In genomic region chrX:103304705-103305104, GRCh38 we compare ENCODE assay signal across 20 cellular contexts. TPM values are rescaled to one million over a fixed set of nuclear protein-coding genes. Genes with fewer than 3 reads are reported as not detected.
DNase-seq lines count a peak whose midpoint lies in the region; ATAC-seq and TF ChIP-seq lines count a peak whose summit lies in the region.
"Had no signal": no experiment of that assay in that cellular context is flagged by ENCODE, and none has a peak within 500 bp of the region (broad histone marks: within the 10 kb centered on the region; RNA-seq: fewer than 3 reads in every experiment).

No MANE protein-coding gene starts in this region.

- H3K9me3 Mint-ChIP-seq in activated CD8-positive, alpha-beta T cell treated with anti-CD3 and anti-CD28 coated beads for 36 hours, result no peaks in the 10 kb centered on the region
- H3K9me3 Mint-ChIP-seq in activated CD8-positive, alpha-beta T cell treated with anti-CD3 and anti-CD28 coated beads, Interleukin-2, amount 10 ng/mL, durations not matched to agents 7 days and 5 days (ENCODE audit: insufficient read depth), result no peaks in the 10 kb centered on the region
- H3K9me3 Mint-ChIP-seq in activated naive CD8-positive, alpha-beta T cell treated with anti-CD3 and anti-CD28 coated beads for 36 hours, result no peaks in the 10 kb centered on the region
- H3K9me3 Mint-ChIP-seq: CD8-positive, alpha-beta T cell; GM23338; HFFc6 had no signal

- peak overlapping the region; percentile 20 for H3K27ac Mint-ChIP-seq in activated CD8-positive, alpha-beta T cell treated with anti-CD3 and anti-CD28 coated beads for 36 hours
- no peak overlapping the region for H3K27ac Mint-ChIP-seq in activated CD8-positive, alpha-beta T cell treated with anti-CD3 and anti-CD28 coated beads, Interleukin-2, amount 10 ng/mL, durations not matched to agents 7 days and 5 days
- H3K27ac Mint-ChIP-seq in activated naive CD8-positive, alpha-beta T cell treated with anti-CD3 and anti-CD28 coated beads for 36 hours, result peak overlapping the region; percentile 73
- H3K27ac Mint-ChIP-seq: CD8-positive, alpha-beta T cell; GM23338; H9; HFFc6 had no signal

- peaks cover 9% of the 10 kb centered on the region for H3K4me1 Mint-ChIP-seq in activated CD8-positive, alpha-beta T cell treated with anti-CD3 and anti-CD28 coated beads for 36 hours (ENCODE audit: low read depth)
- H3K4me1 Mint-ChIP-seq in activated CD8-positive, alpha-beta T cell treated with anti-CD3 and anti-CD28 coated beads, Interleukin-2, amount 10 ng/mL, durations not matched to agents 7 days and 5 days (ENCODE audit: low read depth), result peaks cover 6% of the 10 kb centered on the region
- peaks cover 4% of the 10 kb centered on the region for H3K4me1 Mint-ChIP-seq in activated naive CD8-positive, alpha-beta T cell treated with anti-CD3 and anti-CD28 coated beads for 36 hours

- no peaks in the 10 kb centered on the region for H3K9me3 ChIP-seq in tibial artery
- H3K9me3 ChIP-seq: BE2C, Caco-2 had no signal

- no peak overlapping the region for H3K27ac ChIP-seq in tibial artery
- H3K27ac ChIP-seq: 22Rv1; BLaER1 treated with 17β-estradiol and CSF1 and Interleukin-3, amounts not matched to agents 10 nM and 100 nM had no signal

- in situ Hi-C loops in ACHN (cut with HindIII; ENCODE audit: low pct_ligation_motif_present, low pct_unique_long_range_greater_than_20kb, low sequenced_read_pairs), result no loop called here

- no peaks in the 10 kb centered on the region for H3K27me3 Mint-ChIP-seq in activated CD8-positive, alpha-beta T cell treated with anti-CD3 and anti-CD28 coated beads for 36 hours
- H3K27me3 Mint-ChIP-seq in activated CD8-positive, alpha-beta T cell treated with anti-CD3 and anti-CD28 coated beads, Interleukin-2, amount 10 ng/mL, durations not matched to agents 7 days and 5 days (ENCODE audit: low read depth), result no peaks in the 10 kb centered on the region
- H3K27me3 Mint-ChIP-seq in activated naive CD8-positive, alpha-beta T cell treated with anti-CD3 and anti-CD28 coated beads for 36 hours, result no peaks in the 10 kb centered on the region

- no peak for DNase-seq in activated CD8-positive, alpha-beta T cell treated with anti-CD3 and anti-CD28 coated beads for 36 hours
- no peak for DNase-seq in activated CD8-positive, alpha-beta T cell treated with anti-CD3 and anti-CD28 coated beads, Interleukin-2, amount 10 ng/mL, durations not matched to agents 7 days and 5 days
- DNase-seq in activated naive CD8-positive, alpha-beta T cell treated with anti-CD3 and anti-CD28 coated beads for 36 hours, result no peak
- no peak for DNase-seq in stimulated activated naive CD8-positive, alpha-beta T cell treated with anti-CD3 and anti-CD28 coated beads, Interleukin-15, Interleukin-2, amounts not matched to agents 100 U/mL and 50 U/mL, for 24 hours
- no peak for DNase-seq in Kasumi-1 (lab: John Stamatoyannopoulos, UW)
- no peak for DNase-seq in ACHN
- DNase-seq in tibial artery, result no peak
- DNase-seq: AML-193; BE2C; Caco-2; CD8-positive, alpha-beta T cell; DMS153; DND-41; H9; HFFc6 had no signal

- no peak overlapping the region for H3K4me3 Mint-ChIP-seq in activated CD8-positive, alpha-beta T cell treated with anti-CD3 and anti-CD28 coated beads for 36 hours
- no peak overlapping the region for H3K4me3 Mint-ChIP-seq in activated CD8-positive, alpha-beta T cell treated with anti-CD3 and anti-CD28 coated beads, Interleukin-2, amount 10 ng/mL, durations not matched to agents 7 days and 5 days
- no peak overlapping the region for H3K4me3 Mint-ChIP-seq in activated naive CD8-positive, alpha-beta T cell treated with anti-CD3 and anti-CD28 coated beads for 36 hours
- H3K4me3 Mint-ChIP-seq: CD8-positive, alpha-beta T cell; GM23338; H9; HFFc6 had no signal

- H3K4me1 ChIP-seq in tibial artery, result no peaks in the 10 kb centered on the region
- H3K4me1 ChIP-seq: BE2C; BLaER1 treated with 17β-estradiol and CSF1 and Interleukin-3, amounts not matched to agents 10 nM and 100 nM; Caco-2 had no signal

- intact Hi-C loops in activated CD8-positive, alpha-beta T cell treated with anti-CD3 and anti-CD28 coated beads for 36 hours (cut with micrococcal nuclease), result no loop called here
- intact Hi-C loops in tibial artery (cut with DNase I; ENCODE audit: low total_unique reads), result no loop called here

- POLR2A ChIA-PET in activated CD8-positive, alpha-beta T cell treated with anti-CD3 and anti-CD28 coated beads for 36 hours (lab: Charles Lee), result no interaction called here
- POLR2A ChIA-PET in activated CD8-positive, alpha-beta T cell treated with anti-CD3 and anti-CD28 coated beads, Interleukin-2, amount 10 ng/mL, durations not matched to agents 7 days and 5 days (lab: Charles Lee), result no interaction called here

- CTCF ChIA-PET in activated CD8-positive, alpha-beta T cell treated with anti-CD3 and anti-CD28 coated beads for 36 hours (lab: Charles Lee), result no interaction called here
- CTCF ChIA-PET in activated CD8-positive, alpha-beta T cell treated with anti-CD3 and anti-CD28 coated beads, Interleukin-2, amount 10 ng/mL, durations not matched to agents 7 days and 5 days (lab: Charles Lee), result no interaction called here

- no peak for TF ChIP-seq CTCF in activated CD8-positive, alpha-beta T cell treated with anti-CD3 and anti-CD28 coated beads for 36 hours (IDR thresholded peaks at IDR 0.05)
- no peak for TF ChIP-seq CTCF in tibial artery (IDR thresholded peaks at IDR 0.05)

- no peaks in the 10 kb centered on the region for H3K36me3 ChIP-seq in tibial artery
- H3K36me3 ChIP-seq: BE2C; BLaER1 treated with 17β-estradiol and CSF1 and Interleukin-3, amounts not matched to agents 10 nM and 100 nM had no signal

- peaks cover 2% of the 10 kb centered on the region for H3K36me3 Mint-ChIP-seq in activated CD8-positive, alpha-beta T cell treated with anti-CD3 and anti-CD28 coated beads for 36 hours (ENCODE audit: low read depth)
- H3K36me3 Mint-ChIP-seq in activated CD8-positive, alpha-beta T cell treated with anti-CD3 and anti-CD28 coated beads, Interleukin-2, amount 10 ng/mL, durations not matched to agents 7 days and 5 days (ENCODE audit: low read depth), result no peaks in the 10 kb centered on the region
- peaks cover 8% of the 10 kb centered on the region for H3K36me3 Mint-ChIP-seq in activated naive CD8-positive, alpha-beta T cell treated with anti-CD3 and anti-CD28 coated beads for 36 hours

- ATAC-seq in activated CD8-positive, alpha-beta T cell treated with anti-CD3 and anti-CD28 coated beads for 36 hours, result peak; percentile 53
- ATAC-seq in activated CD8-positive, alpha-beta T cell treated with anti-CD3 and anti-CD28 coated beads, Interleukin-2, amount 10 ng/mL, durations not matched to agents 7 days and 5 days, result no peak
- peak; percentile 47 for ATAC-seq in GM19351 (IDR thresholded peaks at IDR 0.05; ENCODE audit: unreplicated experiment)
- peak; percentile 52 for ATAC-seq in stimulated activated naive CD8-positive, alpha-beta T cell treated with anti-CD3 and anti-CD28 coated beads, Interleukin-15, Interleukin-2, amounts not matched to agents 100 U/mL and 50 U/mL, for 24 hours
- ATAC-seq: CD8-positive, alpha-beta T cell; GM23338 had no signal

- H3K4me3 ChIP-seq in tibial artery, result no peak overlapping the region
- H3K4me3 ChIP-seq: BLaER1 treated with 17β-estradiol and CSF1 and Interleukin-3, amounts not matched to agents 10 nM and 100 nM; GM23338 had no signal

- H3K27me3 ChIP-seq in tibial artery, result no peaks in the 10 kb centered on the region
- H3K27me3 ChIP-seq: BE2C had no signal

RNA-seq across cellular contexts. Expression of gene BEX2, which starts 6.1 kb away (rescaled TPM):
- 10 to 100 TPM; 13.6 to 14.6 TPM for total RNA-seq in activated CD8-positive, alpha-beta T cell treated with anti-CD3 and anti-CD28 coated beads for 36 hours
- 1 to 10 TPM; 4.9 to 5.3 TPM for total RNA-seq in activated CD8-positive, alpha-beta T cell treated with anti-CD3 and anti-CD28 coated beads, Interleukin-2, amount 10 ng/mL, durations not matched to agents 7 days and 5 days
- total RNA-seq in activated naive CD8-positive, alpha-beta T cell treated with anti-CD3 and anti-CD28 coated beads for 36 hours, result 10 to 100 TPM; 17.6 to 18.1 TPM
- total RNA-seq: HFFc6 had no signal

RNA-seq across cellular contexts. Expression of gene TCEAL7, which starts 25.3 kb away (rescaled TPM):
- not detected for total RNA-seq in activated CD8-positive, alpha-beta T cell treated with anti-CD3 and anti-CD28 coated beads for 36 hours
- not detected for total RNA-seq in activated CD8-positive, alpha-beta T cell treated with anti-CD3 and anti-CD28 coated beads, Interleukin-2, amount 10 ng/mL, durations not matched to agents 7 days and 5 days
- not detected for total RNA-seq in activated naive CD8-positive, alpha-beta T cell treated with anti-CD3 and anti-CD28 coated beads for 36 hours
- total RNA-seq: Caco-2; CD8-positive, alpha-beta T cell had no signal

RNA-seq across cellular contexts. Expression of gene TCEAL5, which starts 28.2 kb away (rescaled TPM):
- not detected for total RNA-seq in activated CD8-positive, alpha-beta T cell treated with anti-CD3 and anti-CD28 coated beads for 36 hours
- total RNA-seq in activated CD8-positive, alpha-beta T cell treated with anti-CD3 and anti-CD28 coated beads, Interleukin-2, amount 10 ng/mL, durations not matched to agents 7 days and 5 days, result not detected
- not detected for total RNA-seq in activated naive CD8-positive, alpha-beta T cell treated with anti-CD3 and anti-CD28 coated beads for 36 hours
- total RNA-seq: Caco-2; CD8-positive, alpha-beta T cell; H4; H9; HFFc6 had no signal

RNA-seq across cellular contexts. Expression of gene TCEAL8, which starts 49.8 kb away (rescaled TPM):
- total RNA-seq in activated CD8-positive, alpha-beta T cell treated with anti-CD3 and anti-CD28 coated beads for 36 hours, result 10 to 100 TPM; 30.8 to 31.0 TPM
- 10 to 100 TPM; 32.4 to 35.4 TPM for total RNA-seq in activated CD8-positive, alpha-beta T cell treated with anti-CD3 and anti-CD28 coated beads, Interleukin-2, amount 10 ng/mL, durations not matched to agents 7 days and 5 days
- total RNA-seq in activated naive CD8-positive, alpha-beta T cell treated with anti-CD3 and anti-CD28 coated beads for 36 hours, result 10 to 100 TPM; 37.2 to 38.1 TPM

RNA-seq across cellular contexts. Expression of gene TCEAL9, which starts 51.6 kb away (rescaled TPM):
- 1 to 10 TPM; 6.8 to 7.5 TPM for total RNA-seq in activated CD8-positive, alpha-beta T cell treated with anti-CD3 and anti-CD28 coated beads for 36 hours
- total RNA-seq in activated CD8-positive, alpha-beta T cell treated with anti-CD3 and anti-CD28 coated beads, Interleukin-2, amount 10 ng/mL, durations not matched to agents 7 days and 5 days, result 1 to 10 TPM in 1 of 2 experiments, under 1 TPM in 1; 0.84 to 1.2 TPM
- total RNA-seq in activated naive CD8-positive, alpha-beta T cell treated with anti-CD3 and anti-CD28 coated beads for 36 hours, result 10 to 100 TPM in 1 of 2 experiments, 1 to 10 TPM in 1; 9.6 to 10.4 TPM
